Comparison of ENCODE assay signal across 10 cellular contexts in genomic region chr4:15920723-15921591, GRCh38. TPM values are rescaled to one million over a fixed set of nuclear protein-coding genes. Genes with fewer than 3 reads are reported as not detected.
DNase-seq lines count a peak whose midpoint lies in the region; ATAC-seq, FAIRE-seq and TF ChIP-seq lines count a peak whose summit lies in the region.
"Had no signal": no experiment of that assay in that cellular context is flagged by ENCODE, and none has a peak within 500 bp of the region (broad histone marks: within the 10 kb centered on the region; RNA-seq: fewer than 3 reads in every experiment).

No MANE protein-coding gene starts in this region.

- no peak for TF ChIP-seq POLR2A in A549 (IDR thresholded peaks at IDR 0.05; ENCODE audit: low read length)

- H3K4me2 ChIP-seq in A549 (peak overlapping the region; percentile 89), keratinocyte (ENCODE audit: control insufficient read depth, extremely low read depth, insufficient read depth, low read depth, low read length) (peak overlapping the region; percentile 81)

- H3K27me3 ChIP-seq in keratinocyte (ENCODE audit: control insufficient read depth, extremely low read depth, insufficient read depth, low read length): no peaks in the 10 kb centered on the region

- POLR2A ChIA-PET in A549 (lab: Yijun Ruan, JAX) (interaction anchor here (2.1 kb wide), 1 partner anchor 15 kb away, joined by 11 read pairs; no protein-coding TSS in a partner anchor), HEK293 (lab: Yijun Ruan, JAX) (interaction anchor here (1.1 kb wide), 1 partner anchor 306 kb away, joined by 3 read pairs; no protein-coding TSS in a partner anchor)

- peak in 1 of 2 experiments; percentile 16; a peak in 1 of 5 replicates for TF ChIP-seq RAD21 in A549 (conservative IDR thresholded peaks at IDR 0.05 in 1 of 2, IDR thresholded peaks at IDR 0.05 in 1 of 2)

- DNase-seq in A549 (ENCODE audit: low read depth in 1 of 2, low spot score in 1 of 2): peak; percentile 63 to 90
- peak; percentile 95 for DNase-seq in amniotic epithelial cell (ENCODE audit: low read depth)
- peak; percentile 93 for DNase-seq in keratinocyte (ENCODE audit: low read depth, low spot score)
- DNase-seq in activated effector memory CD4-positive, alpha-beta T cell treated with anti-CD3 and anti-CD28 coated beads, Interleukin-2, amount 50 U/mL, for 16 hours: no peak
- no peak for DNase-seq in midbrain (lab: John Stamatoyannopoulos, UW)

- H3K36me3 ChIP-seq in HEK293 (ENCODE audit: control insufficient read depth in 2 of 2, insufficient read depth in 1 of 2, low read length in 2 of 2): no peaks in the 10 kb centered on the region
- H3K36me3 ChIP-seq in keratinocyte (ENCODE audit: control insufficient read depth in 2 of 2, extremely low read depth in 1 of 2, insufficient read depth in 2 of 2, low read length in 2 of 2): peaks cover 2 to 8% of the 10 kb centered on the region in 2 experiments

- ATAC-seq in A549 (peak; percentile 97 to 99), GM21423 (IDR thresholded peaks at IDR 0.05; ENCODE audit: unreplicated experiment) (no peak), GM19023 (IDR thresholded peaks at IDR 0.05; ENCODE audit: unreplicated experiment) (no peak)

- no peaks in the 10 kb centered on the region for H3K9me1 ChIP-seq in keratinocyte (ENCODE audit: control insufficient read depth, extremely low read depth, insufficient read depth, low read length)

- H3K9me3 ChIP-seq in A549 (no peaks in the 10 kb centered on the region), HEK293 (ENCODE audit: control insufficient read depth, insufficient read depth, low read depth, low read length) (no peaks in the 10 kb centered on the region), keratinocyte (ENCODE audit: control insufficient read depth, low read depth, low read length) (no peaks in the 10 kb centered on the region)

- H3K79me2 ChIP-seq in keratinocyte (ENCODE audit: control insufficient read depth, insufficient read depth, low read length): no peaks in the 10 kb centered on the region

- H3K9ac ChIP-seq in keratinocyte (ENCODE audit: control insufficient read depth, extremely low read depth, insufficient read depth, low read length): peak overlapping the region; percentile 40

- dilution Hi-C loops in keratinocyte (cut with MboI; ENCODE audit: extremely low pct_ligation_motif_present, low sequenced_read_pairs): no loop called here

- peak in 1 of 2 experiments; percentile 27; a peak in 1 of 5 replicates for TF ChIP-seq EP300 in A549 (IDR thresholded peaks at IDR 0.05)

- H3K27ac ChIP-seq in A549 (peak overlapping the region; percentile 87), HEK293 (ENCODE audit: extremely low read depth, low read depth, low read length) (no peak overlapping the region), keratinocyte (ENCODE audit: control insufficient read depth, insufficient read depth, low read length) (peak overlapping the region; percentile 84)

- TF ChIP-seq CTCF in A549 (IDR thresholded peaks at IDR 0.05) (no peak), HEK293 (tag by site-specific recombination; IDR thresholded peaks at IDR 0.05) (no peak), keratinocyte (optimal IDR thresholded peaks at IDR 0.05 in 1 of 3, IDR thresholded peaks at IDR 0.05 in 1 of 3, conservative IDR thresholded peaks at IDR 0.05 in 1 of 3; ENCODE audit: extremely low read depth in 1 of 3, insufficient read depth in 2 of 3, low read length in 3 of 3) (no peak)

- 5% methylated on average over 4 of the region's 4 CpGs for WGBS in A549 (ENCODE audit: missing lambda C conversion rate)

- FAIRE-seq in A549 (lab: Jason Lieb, UNC) (peak; percentile 98), keratinocyte (lab: Jason Lieb, UNC) (peak; percentile 100)
- FAIRE-seq: endometrium, G401.6 had no signal

- H3K4me3 ChIP-seq in A549: no peak overlapping the region
- no peak overlapping the region for H3K4me3 ChIP-seq in HEK293 (ENCODE audit: low read depth, low read length)
- H3K4me3 ChIP-seq in keratinocyte (ENCODE audit: control insufficient read depth in 2 of 3, extremely low read depth in 1 of 3, insufficient read depth in 2 of 3, low read depth in 1 of 3, low read length in 3 of 3): no peak overlapping the region

- no peaks in the 10 kb centered on the region for H4K20me1 ChIP-seq in keratinocyte (ENCODE audit: control insufficient read depth, extremely low read depth, insufficient read depth, low read length)

- CTCF ChIA-PET in A549 (lab: Yijun Ruan, JAX) (interaction anchor here (1.0 to 3.4 kb wide), 6 partner anchors 26 to 441 kb away, joined by 3 to 24 read pairs (median 5); no protein-coding TSS in a partner anchor), HEK293 (lab: Yijun Ruan, JAX) (interaction anchor here (0.7 to 1.0 kb wide), 2 partner anchors 28 to 39 kb away, joined by 3 to 5 read pairs; no protein-coding TSS in a partner anchor)

- H2AFZ ChIP-seq in keratinocyte (ENCODE audit: control insufficient read depth, low read length): no peak overlapping the region

- H3K4me1 ChIP-seq in A549 (peaks cover 39% of the 10 kb centered on the region), HEK293 (ENCODE audit: control insufficient read depth, insufficient read depth, low read length) (no peaks in the 10 kb centered on the region), keratinocyte (ENCODE audit: control insufficient read depth, extremely low read depth, insufficient read depth, low read length) (peaks cover 59% of the 10 kb centered on the region)

TF ChIP-seq in A549, 52 proteins besides CTCF, POLR2A, EP300 and RAD21 (continues in another document):
- TF ChIP-seq HEYL (CRISPR knock-in tag; IDR thresholded peaks at IDR 0.05): no peak
- TF ChIP-seq, protein P1, sequence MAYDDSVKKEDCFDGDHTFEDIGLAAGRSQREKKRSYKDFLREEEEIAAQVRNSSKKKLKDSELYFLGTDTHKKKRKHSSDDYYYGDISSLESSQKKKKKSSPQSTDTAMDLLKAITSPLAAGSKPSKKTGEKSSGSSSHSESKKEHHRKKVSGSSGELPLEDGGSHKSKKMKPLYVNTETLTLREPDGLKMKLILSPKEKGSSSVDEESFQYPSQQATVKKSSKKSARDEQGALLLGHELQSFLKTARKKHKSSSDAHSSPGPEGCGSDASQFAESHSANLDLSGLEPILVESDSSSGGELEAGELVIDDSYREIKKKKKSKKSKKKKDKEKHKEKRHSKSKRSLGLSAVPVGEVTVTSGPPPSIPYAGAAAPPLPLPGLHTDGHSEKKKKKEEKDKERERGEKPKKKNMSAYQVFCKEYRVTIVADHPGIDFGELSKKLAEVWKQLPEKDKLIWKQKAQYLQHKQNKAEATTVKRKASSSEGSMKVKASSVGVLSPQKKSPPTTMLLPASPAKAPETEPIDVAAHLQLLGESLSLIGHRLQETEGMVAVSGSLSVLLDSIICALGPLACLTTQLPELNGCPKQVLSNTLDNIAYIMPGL (CRISPR knock-in tag; IDR thresholded peaks at IDR 0.05; ENCODE audit: borderline replicate concordance): no peak

TF ChIP-seq in HEK293, 187 proteins besides CTCF, POLR2A, EP300 and RAD21 (continues in another document):
- TF ChIP-seq GLIS2 (tag by site-specific recombination; IDR thresholded peaks at IDR 0.05): no peak
- no peak for TF ChIP-seq ZFP37 (tag by site-specific recombination; IDR thresholded peaks at IDR 0.05)
- no peak for TF ChIP-seq PATZ1 (tag by site-specific recombination; IDR thresholded peaks at IDR 0.05)
- no peak for TF ChIP-seq ZNF561 (tag by site-specific recombination; IDR thresholded peaks at IDR 0.05; ENCODE audit: borderline replicate concordance)
- no peak for TF ChIP-seq GLIS1 (tag by site-specific recombination; IDR thresholded peaks at IDR 0.05)

RNA-seq across cellular contexts. Expression of gene FGFBP1, which starts 17.6 kb away (rescaled TPM):
- polyA plus RNA-seq in A549 (2011; rRNA removed): 1.1 and 1.3 TPM in 2 replicates
- polyA plus RNA-seq in A549 (2012; cell fraction: cytosol; rRNA removed): 1.3 TPM in 2 replicates
- polyA plus RNA-seq in A549 (2012; cell fraction: nucleus; rRNA removed): 0.99 and 1.1 TPM in 2 replicates
- 3.0 to 4.1 TPM (median 4.0 TPM) in 3 replicates for polyA plus RNA-seq in A549 (2017; fragmentation: RNase III; extraction: RNeasy Plus Mini Kit Qiagen cat#74134 plus additional on column Dnase treatment)
- polyA minus RNA-seq in A549 (2011; rRNA and poly(A)+ RNA removed): 0.29 and 0.49 TPM in 2 replicates
- 1,464 to 2,372 TPM (median 2,189 TPM) in 3 replicates for polyA plus RNA-seq in keratinocyte
- 343 TPM for polyA plus RNA-seq in keratinocyte (2011; ENCODE audit: low read depth)
- polyA plus RNA-seq in keratinocyte (2011; cell fraction: cytosol; rRNA removed): 794 and 1,175 TPM in 2 replicates
- polyA plus RNA-seq in keratinocyte (2011; cell fraction: nucleus; rRNA removed): 2,544 and 2,862 TPM in 2 replicates
- 611 and 1,527 TPM in 2 replicates for polyA plus RNA-seq in keratinocyte (2012; ENCODE audit: low replicate concordance)
- 503 to 930 TPM (median 667 TPM) in 3 replicates for polyA minus RNA-seq in keratinocyte
- 726 TPM for polyA minus RNA-seq in keratinocyte (2011; cell fraction: cytosol; rRNA and poly(A)+ RNA removed)
- polyA minus RNA-seq in keratinocyte (2011; cell fraction: nucleus; rRNA and poly(A)+ RNA removed): 610 and 1,073 TPM in 2 replicates

RNA-seq across cellular contexts. Expression of gene FGFBP2, which starts 42.0 kb away (rescaled TPM):
- polyA plus RNA-seq in A549 (2011; rRNA removed) (not detected in 2 replicates), A549 (2017; fragmentation: RNase III; extraction: RNeasy Plus Mini Kit Qiagen cat#74134 plus additional on column Dnase treatment) (not detected in 3 replicates), keratinocyte (not detected in 3 replicates)
- polyA plus RNA-seq in A549 (2012; cell fraction: cytosol; rRNA removed): 0.03 TPM in 2 replicates
- not detected in 2 replicates for polyA plus RNA-seq in A549 (2012; cell fraction: nucleus; rRNA removed)
- not detected in 2 replicates for polyA minus RNA-seq in A549 (2011; rRNA and poly(A)+ RNA removed)
- polyA plus RNA-seq in keratinocyte (2011; ENCODE audit: low read depth): not detected
- not detected in 2 replicates for polyA plus RNA-seq in keratinocyte (2011; cell fraction: cytosol; rRNA removed)
- polyA plus RNA-seq in keratinocyte (2011; cell fraction: nucleus; rRNA removed): not detected in 2 replicates
- not detected in 2 replicates for polyA plus RNA-seq in keratinocyte (2012; ENCODE audit: low replicate concordance)
- polyA minus RNA-seq in keratinocyte: not detected in 3 replicates
- polyA minus RNA-seq in keratinocyte (2011; cell fraction: cytosol; rRNA and poly(A)+ RNA removed): not detected
- polyA minus RNA-seq in keratinocyte (2011; cell fraction: nucleus; rRNA and poly(A)+ RNA removed): not detected in 2 replicates

Comparison
In these comparisons a context has a peak if more than half of its experiments do, and no peak if none do; other contexts are left out.
1. ATAC-seq: peak in A549 (2 of 2); none in GM21423 (single experiment) and GM19023 (single experiment).
2. DNase-seq: peak in A549 (2 of 2), amniotic epithelial cell (single experiment) and keratinocyte (single experiment); none in activated effector memory CD4-positive, alpha-beta T cell treated with anti-CD3 and anti-CD28 coated beads, Interleukin-2, amount 50 U/mL, for 16 hours (single experiment) and midbrain (single experiment).
3. RNA of gene FGFBP1, which starts 17.6 kb away (polyA plus RNA-seq): 343 to 2,862 TPM in keratinocyte; 0.99 to 4.1 TPM in A549; every median in the first group is over 10 times any median in the second.